ENCODE assay signal across 20 cellular contexts in genomic region chr2:134660619-134661403, GRCh38.
"Had no signal": no experiment of that assay in that cellular context is flagged by ENCODE, and none has a peak within 500 bp of the region (broad histone marks: within the 10 kb centered on the region; RNA-seq: fewer than 3 reads in every experiment).

No MANE protein-coding gene starts in this region.

- H3K4me3 Mint-ChIP-seq: activated naive CD8-positive, alpha-beta T cell; brain; central memory CD8-positive, alpha-beta T cell; neural progenitor cell; stimulated activated naive CD8-positive, alpha-beta T cell treated with anti-CD3 and anti-CD28 coated beads, Interleukin-15, amount 100 ng/mL, for 72 hours; type B pancreatic cell had no signal

- H3K27me3 Mint-ChIP-seq: activated naive CD8-positive, alpha-beta T cell; brain; central memory CD8-positive, alpha-beta T cell had no signal

- H3K36me3 Mint-ChIP-seq: activated naive CD8-positive, alpha-beta T cell; neural progenitor cell; type B pancreatic cell had no signal

- H2AFZ ChIP-seq: neural progenitor cell had no signal

- H3K4me1 ChIP-seq: heart left ventricle, neural progenitor cell had no signal

- DNase-seq: activated CD4-positive, alpha-beta T cell treated with anti-CD3 and anti-CD28 coated beads, Interleukin-2, amount 50 U/mL, for 4 hours; activated gamma-delta T cell; activated T-cell treated with anti-CD3 and anti-CD28 coated beads, Interleukin-2, amount 50 U/mL, for 48 hours; amniotic stem cell; effector CD4-positive, alpha-beta T cell; foreskin melanocyte; heart left ventricle; left cardiac atrium; midbrain; ovary; stimulated activated naive CD8-positive, alpha-beta T cell treated with anti-CD3 and anti-CD28 coated beads, Interleukin-15, amount 100 ng/mL, for 72 hours; T-helper 9 cell had no signal

- H3K4me1 Mint-ChIP-seq: brain, neural progenitor cell had no signal

- H3K27me3 ChIP-seq: neural progenitor cell, ovary had no signal

- ATAC-seq: heart left ventricle; left cardiac atrium; sciatic nerve; stimulated activated naive CD8-positive, alpha-beta T cell treated with anti-CD3 and anti-CD28 coated beads, Interleukin-15, amount 100 ng/mL, for 72 hours had no signal

- H3K4me3 ChIP-seq: coronary artery, heart left ventricle, lung, neural progenitor cell, ovary had no signal

- H3K9me3 ChIP-seq: heart left ventricle, ovary had no signal

- H3K9me3 Mint-ChIP-seq: central memory CD8-positive, alpha-beta T cell; stimulated activated naive CD8-positive, alpha-beta T cell treated with anti-CD3 and anti-CD28 coated beads, Interleukin-15, amount 100 ng/mL, for 72 hours had no signal

- H3K27ac Mint-ChIP-seq: activated naive CD8-positive, alpha-beta T cell; neural progenitor cell; type B pancreatic cell had no signal

- H3K36me3 ChIP-seq: heart left ventricle, neural progenitor cell, ovary had no signal

- H3K27ac ChIP-seq: coronary artery, heart left ventricle, neural progenitor cell, ovary had no signal

- H3K9ac ChIP-seq: neural progenitor cell had no signal

- H3K4me2 ChIP-seq: neural progenitor cell had no signal
